ENCODE assay signal across 8 cellular contexts in the genomic region with DNA sequence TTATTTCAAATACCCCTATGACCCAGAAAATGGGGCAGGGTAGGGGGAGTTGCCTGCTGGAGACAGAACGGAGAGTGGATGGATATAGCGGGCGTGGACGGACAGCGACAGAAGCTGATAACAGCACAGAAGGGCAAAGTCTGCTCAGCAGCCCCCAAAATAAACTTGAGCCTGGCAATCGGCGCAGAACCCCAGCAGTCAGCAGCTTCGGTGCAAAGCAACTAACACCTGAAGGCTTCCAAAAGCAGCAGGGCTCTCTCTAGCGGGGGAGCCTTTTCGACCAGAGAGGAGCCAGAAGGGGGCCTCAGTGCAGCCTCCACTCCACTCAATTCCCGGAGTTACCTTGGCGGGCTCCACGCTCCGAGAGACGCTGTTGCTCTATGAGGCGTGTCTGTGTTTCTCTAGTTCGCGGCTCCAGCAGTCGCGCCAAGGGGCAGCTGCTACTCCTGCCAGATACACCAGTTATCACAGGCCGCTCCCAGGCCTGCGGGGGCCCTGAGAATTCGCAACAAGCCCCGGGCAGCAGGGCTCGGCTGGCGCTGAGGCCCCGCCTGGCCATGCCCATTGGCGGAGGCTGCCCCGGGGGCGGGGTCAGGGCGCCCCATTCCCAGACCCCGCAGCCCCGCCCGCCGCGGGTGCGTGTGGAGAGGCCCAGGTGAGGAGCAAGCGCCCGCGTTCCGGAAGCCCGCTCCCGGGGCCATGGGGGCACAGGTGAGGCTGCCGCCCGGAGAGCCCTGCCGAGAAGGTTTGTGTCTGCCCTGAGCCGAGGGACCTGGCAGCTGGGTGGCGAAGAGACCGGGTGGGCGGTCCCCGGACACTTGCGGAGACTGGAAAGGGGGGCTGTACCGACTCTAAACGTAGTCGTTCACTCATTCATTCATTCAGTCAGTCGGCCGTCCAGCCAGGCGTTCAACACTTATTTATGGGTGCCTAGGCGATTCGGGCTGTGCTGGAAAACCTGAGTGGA. TPM values are rescaled to one million over a fixed set of nuclear protein-coding genes. Genes with fewer than 3 reads are reported as not detected.
DNase-seq lines count a peak whose midpoint lies in the region; ATAC-seq lines count a peak whose summit lies in the region.

A gene (minus strand): TSS at position 541 of the 967 bp plus-strand sequence. CDS start 63,992 bp downstream, outside the sequence.
A gene (plus strand): TSS at position 632 of the 967 bp plus-strand sequence. CDS start 68 bp downstream, at position 700.

- peak; percentile 87 to 92 for ATAC-seq in CD4-positive, CD25-positive, alpha-beta regulatory T cell (ENCODE audit: low read depth in 2 of 2)
- peak; percentile 84 for ATAC-seq in GM19452 (IDR thresholded peaks at IDR 0.05; ENCODE audit: unreplicated experiment)
- peak; percentile 79 for ATAC-seq in HG03521 (IDR thresholded peaks at IDR 0.05; ENCODE audit: unreplicated experiment)

- peak within 1 kb of the TSS in 1 of 3 donors; percentile 68 for H3K27ac Mint-ChIP-seq in CD4-positive, CD25-positive, alpha-beta regulatory T cell

- H3K9me3 Mint-ChIP-seq in CD4-positive, CD25-positive, alpha-beta regulatory T cell: peaks cover 0 to 2% (median 0%) of the 10 kb centered on the region in 7 donors

- peaks cover 18% of the 10 kb centered on the region for H3K4me1 ChIP-seq in CD4-positive, CD25-positive, alpha-beta regulatory T cell (ENCODE audit: control insufficient read depth, insufficient read depth, low read length, poor library complexity, severe bottlenecking)
- no peaks in the 10 kb centered on the region for H3K4me1 ChIP-seq in endocrine pancreas (ENCODE audit: control insufficient read depth, insufficient read depth, low read length)

- H3K9ac ChIP-seq in endocrine pancreas (ENCODE audit: control insufficient read depth, insufficient read depth, low read length): peak within 1 kb of the TSS; percentile 34

- peak within 1 kb of the TSS; percentile 44 for H3K4me3 ChIP-seq in CD4-positive, CD25-positive, alpha-beta regulatory T cell (ENCODE audit: low read depth, low read length)
- H3K4me3 ChIP-seq in endocrine pancreas (ENCODE audit: control insufficient read depth, insufficient read depth, low read length): peak within 1 kb of the TSS; percentile 62

- no peaks in the 10 kb centered on the region for H3K36me3 ChIP-seq in CD4-positive, CD25-positive, alpha-beta regulatory T cell (ENCODE audit: control insufficient read depth, insufficient read depth, low read length)
- no peaks in the 10 kb centered on the region for H3K36me3 ChIP-seq in endocrine pancreas (ENCODE audit: control insufficient read depth, insufficient read depth, low read length)

- H3K4me1 Mint-ChIP-seq in CD4-positive, CD25-positive, alpha-beta regulatory T cell: peaks cover 0 to 19% (median 12%) of the 10 kb centered on the region in 4 donors

- peaks cover 46% of the 10 kb centered on the region for H3K27me3 Mint-ChIP-seq in CD4-positive, CD25-positive, alpha-beta regulatory T cell

- peak; percentile 44 to 62 (median 57) for DNase-seq in CD4-positive, CD25-positive, alpha-beta regulatory T cell
- DNase-seq in NCI-H82 (lab: John Stamatoyannopoulos, UW): peak; percentile 86
- DNase-seq in activated CD8-positive, alpha-beta memory T cell treated with anti-CD3 and anti-CD28 coated beads for 24 hours: peak; percentile 90
- peak; percentile 90 for DNase-seq in mesenteric fat pad (ENCODE audit: low spot score)
- DNase-seq in stimulated activated CD8-positive, alpha-beta memory T cell treated with anti-CD3 and anti-CD28 coated beads, Interleukin-15, amount 100 ng/mL, for 1 hour (ENCODE audit: low read depth): peak; percentile 30

- H3K36me3 Mint-ChIP-seq in CD4-positive, CD25-positive, alpha-beta regulatory T cell: no peaks in the 10 kb centered on the region

- peaks cover 8% of the 10 kb centered on the region for H3K27me3 ChIP-seq in CD4-positive, CD25-positive, alpha-beta regulatory T cell (ENCODE audit: control insufficient read depth, insufficient read depth, low read length)
- no peaks in the 10 kb centered on the region for H3K27me3 ChIP-seq in endocrine pancreas (ENCODE audit: control insufficient read depth, insufficient read depth, low read length)

- H3K4me3 Mint-ChIP-seq in CD4-positive, CD25-positive, alpha-beta regulatory T cell: peak within 1 kb of the TSS; percentile 62 to 93 (median 88)

- H3K27ac ChIP-seq in CD4-positive, CD25-positive, alpha-beta regulatory T cell (ENCODE audit: insufficient read depth, low read length, poor library complexity, severe bottlenecking): no peak within 1 kb of the TSS

- H3K9me3 ChIP-seq in CD4-positive, CD25-positive, alpha-beta regulatory T cell (ENCODE audit: control insufficient read depth in 2 of 2, low read length in 2 of 2): no peaks in the 10 kb centered on the region
- H3K9me3 ChIP-seq in endocrine pancreas (ENCODE audit: control insufficient read depth, low read length): no peaks in the 10 kb centered on the region

RNA-seq across cellular contexts. Expression of the first gene that starts in this region (rescaled TPM):
- total RNA-seq in CD4-positive, CD25-positive, alpha-beta regulatory T cell: not detected
- polyA plus RNA-seq in CD4-positive, CD25-positive, alpha-beta regulatory T cell: under 1 TPM in 1 of 4 donors, not detected in 3; 0.06 TPM
- 1.3 TPM for total RNA-seq in mesenteric fat pad

RNA-seq across cellular contexts. Expression of the second gene that starts in this region (rescaled TPM):
- 0.52 TPM for total RNA-seq in CD4-positive, CD25-positive, alpha-beta regulatory T cell
- polyA plus RNA-seq in CD4-positive, CD25-positive, alpha-beta regulatory T cell: under 1 TPM in 3 of 4 donors, not detected in 1; 0.15 to 0.74 (median 0.72) TPM
- total RNA-seq in mesenteric fat pad: 0.51 TPM

Comparison
In these comparisons a context has a peak if more than half of its experiments do, and no peak if none do; other contexts are left out.
1. Peak in DNase-seq, ATAC-seq and H3K4me3 ChIP-seq in CD4-positive, CD25-positive, alpha-beta regulatory T cell; RNA of the genes that start here not detected or under 1 TPM.
2. DNase-seq: peak in every context shown above with its lines; median percentile 90 in activated CD8-positive, alpha-beta memory T cell treated with anti-CD3 and anti-CD28 coated beads for 24 hours; 90 in mesenteric fat pad; 86 in NCI-H82; 57 in CD4-positive, CD25-positive, alpha-beta regulatory T cell; 30 in stimulated activated CD8-positive, alpha-beta memory T cell treated with anti-CD3 and anti-CD28 coated beads, Interleukin-15, amount 100 ng/mL, for 1 hour.